In the genomic region with DNA sequence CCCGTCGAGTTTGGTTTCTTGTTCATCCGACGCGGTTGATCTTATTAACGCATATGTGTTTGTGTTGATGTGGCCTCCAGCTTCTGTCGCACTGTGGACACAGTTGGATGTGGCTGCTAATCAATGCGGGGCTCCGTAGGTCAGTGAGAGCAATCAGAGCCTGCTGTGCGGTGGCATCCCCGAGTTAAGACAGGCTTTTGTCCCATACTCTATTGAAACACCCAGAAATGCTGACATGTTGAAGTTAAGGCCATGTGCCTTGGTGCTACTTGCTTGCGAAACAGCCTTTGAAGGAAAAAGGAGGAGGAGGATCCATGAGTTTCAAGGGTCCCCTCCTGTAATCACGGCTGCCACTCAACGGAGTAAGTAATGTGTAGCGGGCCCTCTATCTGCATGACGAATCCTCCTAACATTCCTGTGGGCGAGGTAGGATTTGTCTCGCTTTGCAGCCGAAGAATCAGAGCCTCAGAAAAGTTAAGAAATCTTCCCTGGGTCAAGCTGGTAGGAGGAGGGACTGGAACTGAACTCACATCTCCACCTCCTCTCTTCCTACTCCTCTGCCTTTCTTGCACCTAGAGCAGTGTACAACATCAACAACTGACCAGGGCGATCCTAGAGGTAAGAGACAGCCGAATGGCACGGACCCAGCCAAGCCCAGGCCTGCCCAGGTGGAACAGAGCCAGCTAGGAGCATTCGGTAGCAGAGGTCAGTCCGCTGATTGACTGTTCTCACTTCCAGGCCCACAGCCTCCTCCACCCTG, we compare ENCODE assay signal across 12 cellular contexts. TPM values are rescaled to one million over a fixed set of nuclear protein-coding genes. Genes with fewer than 3 reads are reported as not detected.
DNase-seq lines count a peak whose midpoint lies in the region; ATAC-seq and TF ChIP-seq lines count a peak whose summit lies in the region.
"Had no signal": no experiment of that assay in that cellular context is flagged by ENCODE, and none has a peak within 500 bp of the region (broad histone marks: within the 10 kb centered on the region; RNA-seq: fewer than 3 reads in every experiment).

No MANE protein-coding gene starts in this region.

- H3K36me3 Mint-ChIP-seq in Caco-2 (ENCODE audit: insufficient read depth, unreplicated experiment): no peaks in the 10 kb centered on the region
- no peaks in the 10 kb centered on the region for H3K36me3 Mint-ChIP-seq in chondrocyte (ENCODE audit: low read depth)
- no peaks in the 10 kb centered on the region for H3K36me3 Mint-ChIP-seq in T-helper 2 cell treated with Interferon-gamma antibody and Interleukin-4, amounts not matched to agents 5 μg/mL and 100 μg/mL, for 36 hours (ENCODE audit: low read depth)
- H3K36me3 Mint-ChIP-seq in natural killer cell treated with Interleukin-12 subunit alpha and Interleukin-12 subunit beta and Interleukin-15 and Interleukin-18, amount 100 ng/mL, for 72 hours: no peaks in the 10 kb centered on the region

- H3K36me3 ChIP-seq in Caco-2 (ENCODE audit: control insufficient read depth, insufficient read depth, low read length): no peaks in the 10 kb centered on the region
- H3K36me3 ChIP-seq in mesenchymal stem cell (ENCODE audit: control insufficient read depth in 1 of 2, insufficient read depth in 2 of 2, low read depth in 1 of 2, low read length in 2 of 2): no peaks in the 10 kb centered on the region
- no peaks in the 10 kb centered on the region for H3K36me3 ChIP-seq in ovary

- H3K27ac ChIP-seq in mesenchymal stem cell (ENCODE audit: low read length, poor library complexity, severe bottlenecking): peak overlapping the region; percentile 5
- no peak overlapping the region for H3K27ac ChIP-seq in ovary

- H4K91ac ChIP-seq in mesenchymal stem cell (ENCODE audit: low read length): peak overlapping the region; percentile 73

- WGBS in mesenchymal stem cell: 54% methylated on average over 20 of the region's 24 CpGs
- 85 to 93% (median 93%) methylated on average over 24 of the region's 24 CpGs for WGBS in ovary, 3 donors

- H2BK15ac ChIP-seq in mesenchymal stem cell (ENCODE audit: low read depth, poor library complexity, severe bottlenecking): no peak overlapping the region

- H4K8ac ChIP-seq in mesenchymal stem cell (ENCODE audit: low read length): peak overlapping the region; percentile 72

- peak overlapping the region; percentile 88 to 92 for H2BK12ac ChIP-seq in mesenchymal stem cell (ENCODE audit: low read length in 2 of 2)

- CTCF ChIA-PET in Caco-2 (lab: Charles Lee): interaction anchor here (0.5 to 0.7 kb wide), 2 partner anchors 42 to 214 kb away, joined by 3 to 6 read pairs; no protein-coding TSS in a partner anchor

- no peak overlapping the region for H3K4me2 ChIP-seq in mesenchymal stem cell (ENCODE audit: low read length, poor library complexity, severe bottlenecking)

- H2AFZ ChIP-seq in mesenchymal stem cell (ENCODE audit: low read depth, low read length): no peak overlapping the region

- POLR2A ChIA-PET in Caco-2 (lab: Charles Lee): no interaction called here

- no peak for TF ChIP-seq EP300 in ovary (IDR thresholded peaks at IDR 0.05)

- no peak for TF ChIP-seq POLR2A in ovary (IDR thresholded peaks at IDR 0.05)

- H3K27me3 Mint-ChIP-seq in Caco-2 (ENCODE audit: insufficient read depth, unreplicated experiment): no peaks in the 10 kb centered on the region
- H3K27me3 Mint-ChIP-seq in chondrocyte (ENCODE audit: low read depth): peaks cover 22% of the 10 kb centered on the region
- no peaks in the 10 kb centered on the region for H3K27me3 Mint-ChIP-seq in T-helper 2 cell treated with Interferon-gamma antibody and Interleukin-4, amounts not matched to agents 5 μg/mL and 100 μg/mL, for 36 hours (ENCODE audit: low read depth)
- peaks cover 0 to 3% of the 10 kb centered on the region in 2 donors for H3K27me3 Mint-ChIP-seq in natural killer cell treated with Interleukin-12 subunit alpha and Interleukin-12 subunit beta and Interleukin-15 and Interleukin-18, amount 100 ng/mL, for 72 hours

- intact Hi-C loops in Caco-2 (cut with micrococcal nuclease; ENCODE audit: unreplicated experiment) (no loop called here), ovary (cut with DNase I) (loop anchor here in 1 of 4 donors (5.0 kb wide), 1 partner anchor 616 kb away; no protein-coding TSS in a partner anchor)

- H3K4me1 ChIP-seq in Caco-2: peaks cover 9% of the 10 kb centered on the region
- H3K4me1 ChIP-seq in mesenchymal stem cell (ENCODE audit: control insufficient read depth, insufficient read depth, low read depth, low read length): peaks cover 34% of the 10 kb centered on the region
- H3K4me1 ChIP-seq in ovary (ENCODE audit: insufficient read depth): peaks cover 5% of the 10 kb centered on the region

- H3K9me3 Mint-ChIP-seq in Caco-2 (ENCODE audit: unreplicated experiment) (no peaks in the 10 kb centered on the region), chondrocyte (ENCODE audit: low read depth) (no peaks in the 10 kb centered on the region)
- no peaks in the 10 kb centered on the region for H3K9me3 Mint-ChIP-seq in T-helper 2 cell treated with Interferon-gamma antibody and Interleukin-4, amounts not matched to agents 5 μg/mL and 100 μg/mL, for 36 hours
- no peaks in the 10 kb centered on the region for H3K9me3 Mint-ChIP-seq in natural killer cell treated with Interleukin-12 subunit alpha and Interleukin-12 subunit beta and Interleukin-15 and Interleukin-18, amount 100 ng/mL, for 72 hours

- ATAC-seq in natural killer cell treated with Interleukin-12 subunit alpha and Interleukin-12 subunit beta and Interleukin-15 and Interleukin-18, amount 100 ng/mL, for 72 hours: no peak
- ATAC-seq: right cardiac atrium had no signal

- no peaks in the 10 kb centered on the region for H3K9me3 ChIP-seq in Caco-2
- no peaks in the 10 kb centered on the region for H3K9me3 ChIP-seq in mesenchymal stem cell (ENCODE audit: control insufficient read depth, low read length)
- no peaks in the 10 kb centered on the region for H3K9me3 ChIP-seq in ovary

- H3K4me3 ChIP-seq in Caco-2 (ENCODE audit: low read depth, low read length) (no peak overlapping the region), mesenchymal stem cell (ENCODE audit: insufficient read depth in 1 of 2, low read depth in 1 of 2, low read length in 2 of 2) (no peak overlapping the region), ovary (no peak overlapping the region)

- H3K14ac ChIP-seq in mesenchymal stem cell (ENCODE audit: low read length in 2 of 2): no peak overlapping the region

- H3K4me3 Mint-ChIP-seq in Caco-2 (ENCODE audit: unreplicated experiment): no peak overlapping the region
- no peak overlapping the region for H3K4me3 Mint-ChIP-seq in chondrocyte (ENCODE audit: unreplicated experiment)
- H3K4me3 Mint-ChIP-seq in T-helper 2 cell treated with Interferon-gamma antibody and Interleukin-4, amounts not matched to agents 5 μg/mL and 100 μg/mL, for 36 hours: no peak overlapping the region
- H3K4me3 Mint-ChIP-seq in natural killer cell treated with Interleukin-12 subunit alpha and Interleukin-12 subunit beta and Interleukin-15 and Interleukin-18, amount 100 ng/mL, for 72 hours: no peak overlapping the region

- TF ChIP-seq CTCF in Caco-2 (IDR thresholded peaks at IDR 0.05; ENCODE audit: insufficient read depth in 1 of 2, low read depth in 1 of 2, low read length in 1 of 2, severe bottlenecking in 1 of 2, unreplicated experiment in 1 of 2) (no peak), chondrocyte (IDR thresholded peaks at IDR 0.05) (no peak), ovary (IDR thresholded peaks at IDR 0.05) (no peak)

- peaks cover 1% of the 10 kb centered on the region for H3K79me1 ChIP-seq in mesenchymal stem cell (replicated peaks; ENCODE audit: low read length, poor library complexity, severe bottlenecking)

- no peaks in the 10 kb centered on the region for H3K4me1 Mint-ChIP-seq in Caco-2 (ENCODE audit: low read depth, unreplicated experiment)
- peaks cover 53% of the 10 kb centered on the region for H3K4me1 Mint-ChIP-seq in chondrocyte (ENCODE audit: low read depth)
- peaks cover 4% of the 10 kb centered on the region for H3K4me1 Mint-ChIP-seq in T-helper 2 cell treated with Interferon-gamma antibody and Interleukin-4, amounts not matched to agents 5 μg/mL and 100 μg/mL, for 36 hours (ENCODE audit: low read depth)
- peaks cover 0 to 5% of the 10 kb centered on the region in 2 donors for H3K4me1 Mint-ChIP-seq in natural killer cell treated with Interleukin-12 subunit alpha and Interleukin-12 subunit beta and Interleukin-15 and Interleukin-18, amount 100 ng/mL, for 72 hours (ENCODE audit: low read depth in 2 of 2)

- peak overlapping the region; percentile 12 for H2AK5ac ChIP-seq in mesenchymal stem cell (ENCODE audit: low read length, severe bottlenecking)

- H3K9ac ChIP-seq in mesenchymal stem cell (ENCODE audit: low read length): no peak overlapping the region

- no peak overlapping the region for H3K27ac Mint-ChIP-seq in Caco-2 (ENCODE audit: unreplicated experiment)
- peak overlapping the region; percentile 42 for H3K27ac Mint-ChIP-seq in chondrocyte (ENCODE audit: unreplicated experiment)
- H3K27ac Mint-ChIP-seq in T-helper 2 cell treated with Interferon-gamma antibody and Interleukin-4, amounts not matched to agents 5 μg/mL and 100 μg/mL, for 36 hours: no peak overlapping the region
- H3K27ac Mint-ChIP-seq in natural killer cell treated with Interleukin-12 subunit alpha and Interleukin-12 subunit beta and Interleukin-15 and Interleukin-18, amount 100 ng/mL, for 72 hours: no peak overlapping the region

- peak overlapping the region; percentile 49 to 60 for H3K4ac ChIP-seq in mesenchymal stem cell (ENCODE audit: low read depth in 1 of 2, low read length in 2 of 2)

- H3K27me3 ChIP-seq in Caco-2 (replicated peaks; ENCODE audit: control insufficient read depth, insufficient read depth, low read length) (no peaks in the 10 kb centered on the region), mesenchymal stem cell (ENCODE audit: control insufficient read depth in 1 of 2, insufficient read depth in 1 of 2, low read length in 2 of 2) (peaks cover 9 to 82% of the 10 kb centered on the region in 2 experiments), ovary (no peaks in the 10 kb centered on the region)

- DNase-seq in Caco-2 (peak; percentile 25 to 46), LoVo (ENCODE audit: low spot score) (peak; percentile 31), chondrocyte (ENCODE audit: low spot score) (no peak), mesenchymal stem cell (peak; percentile 96), NAMALWA (ENCODE audit: low spot score) (no peak), ovary (no peak)
- no peak for DNase-seq in T-helper 2 cell treated with Interferon-gamma antibody and Interleukin-4, amounts not matched to agents 5 μg/mL and 100 μg/mL, for 36 hours (ENCODE audit: low spot score)
- DNase-seq in natural killer cell treated with Interleukin-12 subunit alpha and Interleukin-12 subunit beta and Interleukin-15 and Interleukin-18, amount 100 ng/mL, for 72 hours (ENCODE audit: low spot score): no peak
- DNase-seq: activated effector memory CD4-positive, alpha-beta T cell treated with Interleukin-2 at 50 U/mL for 16 hours; effector memory CD4-positive, alpha-beta T cell; MM.1S; right cardiac atrium had no signal

- no peak overlapping the region for H3K23ac ChIP-seq in mesenchymal stem cell (ENCODE audit: low read length in 2 of 2)

- no peak overlapping the region for H2BK5ac ChIP-seq in mesenchymal stem cell (ENCODE audit: low read depth, low read length, poor library complexity, severe bottlenecking)

- no TSS peak for BruUV-seq in Caco-2 (replicated peaks; lab: Mats Ljungman, UMichigan)

- H3K18ac ChIP-seq in mesenchymal stem cell (ENCODE audit: low read depth in 1 of 2, low read length in 2 of 2): peak overlapping the region; percentile 65 to 86

- peak overlapping the region; percentile 39 for H2BK120ac ChIP-seq in mesenchymal stem cell (ENCODE audit: low read depth, low read length)

RNA-seq across cellular contexts. Expression of a gene that starts 19.5 kb away (rescaled TPM):
- total RNA-seq in Caco-2 (2022) (9.7 and 10.5 TPM in 2 replicates), chondrocyte (0.60 to 1.2 TPM (median 1.1 TPM) in 3 replicates), ovary (10 to 100 TPM in 2 of 7 donors, 1 to 10 TPM in 5; 3.9 to 11.3 (median 6.9) TPM)
- polyA plus RNA-seq in mesenchymal stem cell (2013, experiment 1 of 2): 24.7 TPM
- 24.2 TPM for polyA plus RNA-seq in mesenchymal stem cell (2013, experiment 2 of 2)
- total RNA-seq in natural killer cell treated with Interleukin-12 subunit alpha and Interleukin-12 subunit beta and Interleukin-15 and Interleukin-18, amount 100 ng/mL, for 72 hours: 1 to 10 TPM; 1.4 to 2.2 TPM
- polyA plus RNA-seq in ovary: 1 to 10 TPM; 5.6 to 8.0 TPM

Comparison
In these comparisons a context has a peak if more than half of its experiments do, and no peak if none do; other contexts are left out.
1. DNase-seq: peak in Caco-2 (2 of 2), LoVo (single experiment) and mesenchymal stem cell (single experiment); none in chondrocyte (single experiment), T-helper 2 cell treated with Interferon-gamma antibody and Interleukin-4, amounts not matched to agents 5 μg/mL and 100 μg/mL, for 36 hours (single experiment), natural killer cell treated with Interleukin-12 subunit alpha and Interleukin-12 subunit beta and Interleukin-15 and Interleukin-18, amount 100 ng/mL, for 72 hours (single experiment), NAMALWA (single experiment) and ovary (0 of 5).